ENCODE assay signal across 9 cellular contexts in genomic region chr2:88832256-88832991, GRCh38.
DNase-seq lines count a peak whose midpoint lies in the region; ATAC-seq and TF ChIP-seq lines count a peak whose summit lies in the region.
"Had no signal": no experiment of that assay in that cellular context is flagged by ENCODE, and none has a peak within 500 bp of the region (broad histone marks: within the 10 kb centered on the region; RNA-seq: fewer than 3 reads in every experiment).

No MANE protein-coding gene starts in this region.

- H3K4me1 ChIP-seq in prostate gland (replicated peaks) = no peaks in the 10 kb centered on the region
- H3K4me1 ChIP-seq: gastrocnemius medialis had no signal

- no peak for TF ChIP-seq POLR2A in prostate gland (IDR thresholded peaks at IDR 0.05)

- intact Hi-C loops in posterior vena cava (cut with DNase I) = no loop called here
- intact Hi-C loops in prostate gland (cut with DNase I) = no loop called here

- H3K9me3 ChIP-seq in prostate gland = no peaks in the 10 kb centered on the region
- H3K9me3 ChIP-seq: gastrocnemius medialis had no signal

- H3K27ac ChIP-seq in prostate gland = no peak overlapping the region
- H3K27ac ChIP-seq: gastrocnemius medialis had no signal

- H3K36me3 ChIP-seq in prostate gland = no peaks in the 10 kb centered on the region
- H3K36me3 ChIP-seq: gastrocnemius medialis had no signal

- no peak for TF ChIP-seq CTCF in prostate gland (IDR thresholded peaks at IDR 0.05)

- peak; percentile 20 for DNase-seq in posterior vena cava (ENCODE audit: low spot score)
- no peak for DNase-seq in stimulated activated CD4-positive, alpha-beta T cell treated with anti-CD3 and anti-CD28 coated beads, Interleukin-4, amount 100 ng/mL, for 4 hours
- DNase-seq in OCI-M1 (lab: John Stamatoyannopoulos, UW) = no peak
- no peak for DNase-seq in prostate gland (ENCODE audit: low spot score)
- DNase-seq: DMS153, gastrocnemius medialis had no signal

- H3K27me3 ChIP-seq in prostate gland (replicated peaks; ENCODE audit: insufficient read depth) = no peaks in the 10 kb centered on the region

- ATAC-seq in GM18867 (IDR thresholded peaks at IDR 0.05; ENCODE audit: unreplicated experiment) (peak; percentile 42), GM21786 (IDR thresholded peaks at IDR 0.05; ENCODE audit: unreplicated experiment) (peak; percentile 44), HG03521 (IDR thresholded peaks at IDR 0.05; ENCODE audit: unreplicated experiment) (peak; percentile 42)
- ATAC-seq: gastrocnemius medialis had no signal

- H3K4me3 ChIP-seq in prostate gland = no peak overlapping the region
- H3K4me3 ChIP-seq: gastrocnemius medialis had no signal

- WGBS in prostate gland = 79% methylated on average over 9 of the region's 9 CpGs
